ENCODE assay signal across 28 cellular contexts in genomic region chr10:34549001-34549400, GRCh38.
"Had no signal": no experiment of that assay in that cellular context is flagged by ENCODE, and none has a peak within 500 bp of the region (broad histone marks: within the 10 kb centered on the region; RNA-seq: fewer than 3 reads in every experiment).

No MANE protein-coding gene starts in this region.

- H3K4me3 ChIP-seq: adrenal gland, body of pancreas, K562, Peyer's patch, SJCRH30 had no signal

- H3K4me1 Mint-ChIP-seq: activated B cell treated with CpG ODN at 0.5 μM for 24 hours; activated CD4-positive, alpha-beta memory T cell treated with anti-CD3 and anti-CD28 coated beads, Interleukin-2, amount 10 ng/mL, durations not matched to agents 7 days and 5 days; activated CD4-positive, alpha-beta T cell treated with anti-CD3 and anti-CD28 coated beads, Interleukin-2, amount 10 ng/mL, durations not matched to agents 24 days and 14 days; activated naive CD4-positive, alpha-beta T cell treated with anti-CD3 and anti-CD28 coated beads, Interleukin-2, amount 10 ng/mL, durations not matched to agents 7 days and 5 days; activated naive CD8-positive, alpha-beta T cell treated with anti-CD3 and anti-CD28 coated beads for 36 hours; activated T-helper 17 cell treated with anti-CD3 and anti-CD28 coated beads, Interleukin-2, amount 50 U/mL, for 72 hours had no signal

- DNase-seq: activated B cell treated with CpG ODN at 0.5 μM for 24 hours; activated CD4-positive, alpha-beta memory T cell treated with anti-CD3 and anti-CD28 coated beads, Interleukin-2, amount 10 ng/mL, durations not matched to agents 7 days and 5 days; activated CD4-positive, alpha-beta T cell treated with anti-CD3 and anti-CD28 coated beads for 1 hour; activated CD4-positive, alpha-beta T cell treated with anti-CD3 and anti-CD28 coated beads, Interleukin-2, amount 10 ng/mL, durations not matched to agents 24 days and 14 days; activated gamma-delta T cell; activated naive CD4-positive, alpha-beta T cell treated with anti-CD3 and anti-CD28 coated beads, Interleukin-2, amount 10 ng/mL, durations not matched to agents 7 days and 5 days; activated naive CD8-positive, alpha-beta T cell treated with anti-CD3 and anti-CD28 coated beads for 36 hours; activated T-cell treated with anti-CD3 and anti-CD28 coated beads for 4 hours; activated T-cell treated with anti-CD3 and anti-CD28 coated beads, Interleukin-2, amount 50 U/mL, for 48 hours; adrenal gland; aorta; body of pancreas; central memory CD4-positive, alpha-beta T cell; Karpas-422; MM.1S; NCI-H1105; NCI-H1436; NCI-H1694 treated with DMSO at 0.1 percent for 48 hours; NCI-H2029 treated with DMSO at 0.1 percent for 48 hours; NCI-H446; NCI-H524; Peyer's patch; Right ventricle myocardium superior; SJCRH30; SW 1271 had no signal

- H3K4me3 Mint-ChIP-seq: activated B cell treated with CpG ODN at 0.5 μM for 24 hours; activated CD4-positive, alpha-beta memory T cell treated with anti-CD3 and anti-CD28 coated beads, Interleukin-2, amount 10 ng/mL, durations not matched to agents 7 days and 5 days; activated CD4-positive, alpha-beta T cell treated with anti-CD3 and anti-CD28 coated beads, Interleukin-2, amount 10 ng/mL, durations not matched to agents 24 days and 14 days; activated naive CD4-positive, alpha-beta T cell treated with anti-CD3 and anti-CD28 coated beads, Interleukin-2, amount 10 ng/mL, durations not matched to agents 7 days and 5 days; activated naive CD8-positive, alpha-beta T cell treated with anti-CD3 and anti-CD28 coated beads for 36 hours; activated T-helper 17 cell treated with anti-CD3 and anti-CD28 coated beads, Interleukin-2, amount 50 U/mL, for 72 hours had no signal

- H3K27me3 ChIP-seq: adrenal gland, body of pancreas, Peyer's patch, SJCRH30 had no signal

- H3K27ac ChIP-seq: adrenal gland, body of pancreas, Peyer's patch, RWPE1, SJCRH30 had no signal

- H3K9me3 Mint-ChIP-seq: activated B cell treated with CpG ODN at 0.5 μM for 24 hours; activated CD4-positive, alpha-beta memory T cell treated with anti-CD3 and anti-CD28 coated beads, Interleukin-2, amount 10 ng/mL, durations not matched to agents 7 days and 5 days; activated CD4-positive, alpha-beta T cell treated with anti-CD3 and anti-CD28 coated beads, Interleukin-2, amount 10 ng/mL, durations not matched to agents 24 days and 14 days; activated naive CD4-positive, alpha-beta T cell treated with anti-CD3 and anti-CD28 coated beads, Interleukin-2, amount 10 ng/mL, durations not matched to agents 7 days and 5 days; activated naive CD8-positive, alpha-beta T cell treated with anti-CD3 and anti-CD28 coated beads for 36 hours; activated T-helper 17 cell treated with anti-CD3 and anti-CD28 coated beads, Interleukin-2, amount 50 U/mL, for 72 hours had no signal

- H3K9me3 ChIP-seq: adrenal gland, body of pancreas, Peyer's patch, SJCRH30 had no signal

- H3K27me3 Mint-ChIP-seq: activated B cell treated with CpG ODN at 0.5 μM for 24 hours; activated naive CD8-positive, alpha-beta T cell treated with anti-CD3 and anti-CD28 coated beads for 36 hours had no signal

- H3K27ac Mint-ChIP-seq: activated B cell treated with CpG ODN at 0.5 μM for 24 hours; activated CD4-positive, alpha-beta memory T cell treated with anti-CD3 and anti-CD28 coated beads, Interleukin-2, amount 10 ng/mL, durations not matched to agents 7 days and 5 days; activated CD4-positive, alpha-beta T cell treated with anti-CD3 and anti-CD28 coated beads, Interleukin-2, amount 10 ng/mL, durations not matched to agents 24 days and 14 days; activated naive CD4-positive, alpha-beta T cell treated with anti-CD3 and anti-CD28 coated beads, Interleukin-2, amount 10 ng/mL, durations not matched to agents 7 days and 5 days; activated naive CD8-positive, alpha-beta T cell treated with anti-CD3 and anti-CD28 coated beads for 36 hours; activated T-helper 17 cell treated with anti-CD3 and anti-CD28 coated beads, Interleukin-2, amount 50 U/mL, for 72 hours had no signal

- H3K36me3 Mint-ChIP-seq: activated naive CD4-positive, alpha-beta T cell treated with anti-CD3 and anti-CD28 coated beads, Interleukin-2, amount 10 ng/mL, durations not matched to agents 7 days and 5 days; activated naive CD8-positive, alpha-beta T cell treated with anti-CD3 and anti-CD28 coated beads for 36 hours had no signal

- H3K36me3 ChIP-seq: adrenal gland, Peyer's patch, SJCRH30 had no signal

- H3K4me1 ChIP-seq: Peyer's patch, SJCRH30 had no signal
